ENCODE assay signal across 25 cellular contexts in genomic region chr4:147076728-147077127, GRCh38.
"Had no signal": no experiment of that assay in that cellular context is flagged by ENCODE, and none has a peak within 500 bp of the region (broad histone marks: within the 10 kb centered on the region; RNA-seq: fewer than 3 reads in every experiment).

No MANE protein-coding gene starts in this region.

- H3K4me3 ChIP-seq: colonic mucosa, esophagus squamous epithelium, gastrocnemius medialis, heart right ventricle, left lung, lower lobe of right lung, mucosa of descending colon had no signal

- ATAC-seq: effector memory CD8-positive, alpha-beta T cell; esophagus mucosa; gastrocnemius medialis; left lung; lower lobe of right lung; mucosa of descending colon had no signal

- H3K36me3 ChIP-seq: colonic mucosa, esophagus squamous epithelium, gastrocnemius medialis, heart right ventricle, left lung, lower lobe of right lung had no signal

- H3K4me1 ChIP-seq: colonic mucosa had no signal

- H3K9me3 Mint-ChIP-seq: effector memory CD8-positive, alpha-beta T cell had no signal

- FAIRE-seq: endometrium, islet of Langerhans, keratinocyte had no signal

- H3K27ac Mint-ChIP-seq: dendritic cell treated with granulocyte-macrophage colony-stimulating factor and Interleukin-4, amounts not matched to agents 40 ng/mL and 50 ng/mL, for 4 days; effector memory CD8-positive, alpha-beta T cell; endodermal cell; mesothelial cell of epicardium had no signal

- H3K4me1 Mint-ChIP-seq: endodermal cell had no signal

- DNase-seq: cortex of kidney; effector CD8-positive, alpha-beta T cell; effector memory CD8-positive, alpha-beta T cell; endodermal cell; erythroblast; esophagus squamous epithelium; foreskin fibroblast; foreskin melanocyte; gastrocnemius medialis; glutamatergic neuron; head of caudate nucleus; heart right ventricle; hippocampal formation; left lung; lower lobe of right lung; mesenchymal stem cell had no signal

- H3K27me3 Mint-ChIP-seq: dendritic cell treated with granulocyte-macrophage colony-stimulating factor and Interleukin-4, amounts not matched to agents 40 ng/mL and 50 ng/mL, for 4 days had no signal

- H3K27ac ChIP-seq: colonic mucosa, epithelial cell of prostate, esophagus squamous epithelium, gastrocnemius medialis, heart right ventricle, left lung, lower lobe of right lung had no signal

- H3K9me3 ChIP-seq: colonic mucosa, gastrocnemius medialis, lower lobe of right lung had no signal

- H3K4me3 Mint-ChIP-seq: dendritic cell treated with granulocyte-macrophage colony-stimulating factor and Interleukin-4, amounts not matched to agents 40 ng/mL and 50 ng/mL, for 4 days; effector memory CD8-positive, alpha-beta T cell; endodermal cell; mesothelial cell of epicardium had no signal

- H3K27me3 ChIP-seq: colonic mucosa, gastrocnemius medialis, heart right ventricle, left lung had no signal
